Comparison of ENCODE assay signal across 8 cellular contexts in the genomic region with DNA sequence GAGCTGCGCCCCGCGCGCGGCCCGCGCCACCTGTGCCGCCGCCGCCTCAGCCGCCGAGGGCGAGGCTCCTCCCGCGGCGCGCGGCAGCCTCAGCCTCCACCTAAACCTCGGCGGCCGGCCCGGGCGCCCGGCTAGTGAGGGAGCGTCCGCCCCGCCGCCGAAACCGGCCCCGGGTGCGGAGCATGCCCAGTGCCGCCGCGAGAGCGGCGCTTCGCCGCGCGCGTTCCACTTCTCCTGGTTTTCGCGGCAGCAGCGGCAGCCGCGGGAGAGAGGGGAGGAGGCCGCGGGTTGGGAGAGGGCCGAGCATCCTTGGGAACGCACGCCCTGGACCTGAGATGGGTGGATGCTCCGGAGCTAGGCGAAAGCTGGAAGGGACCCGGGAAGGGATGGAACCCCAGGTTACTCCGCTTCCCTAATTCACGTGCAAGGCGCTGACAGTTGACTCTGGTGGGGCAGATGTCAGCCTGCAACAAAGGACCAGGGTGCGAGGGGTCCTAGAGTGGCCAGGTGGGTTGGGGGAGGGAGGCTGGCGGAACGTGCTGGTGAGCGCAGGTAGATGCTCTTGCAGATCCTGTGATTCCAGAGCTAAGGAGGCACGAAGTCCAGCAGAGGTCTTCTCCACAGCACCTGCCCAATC. TPM values are rescaled to one million over a fixed set of nuclear protein-coding genes. Genes with fewer than 3 reads are reported as not detected.
A peak's percentile ranks its signal among the peaks of the same experiment; 100 is the strongest.
DNase-seq lines count a peak whose midpoint lies in the region; ATAC-seq and TF ChIP-seq lines count a peak whose summit lies in the region.

A gene with protein sequence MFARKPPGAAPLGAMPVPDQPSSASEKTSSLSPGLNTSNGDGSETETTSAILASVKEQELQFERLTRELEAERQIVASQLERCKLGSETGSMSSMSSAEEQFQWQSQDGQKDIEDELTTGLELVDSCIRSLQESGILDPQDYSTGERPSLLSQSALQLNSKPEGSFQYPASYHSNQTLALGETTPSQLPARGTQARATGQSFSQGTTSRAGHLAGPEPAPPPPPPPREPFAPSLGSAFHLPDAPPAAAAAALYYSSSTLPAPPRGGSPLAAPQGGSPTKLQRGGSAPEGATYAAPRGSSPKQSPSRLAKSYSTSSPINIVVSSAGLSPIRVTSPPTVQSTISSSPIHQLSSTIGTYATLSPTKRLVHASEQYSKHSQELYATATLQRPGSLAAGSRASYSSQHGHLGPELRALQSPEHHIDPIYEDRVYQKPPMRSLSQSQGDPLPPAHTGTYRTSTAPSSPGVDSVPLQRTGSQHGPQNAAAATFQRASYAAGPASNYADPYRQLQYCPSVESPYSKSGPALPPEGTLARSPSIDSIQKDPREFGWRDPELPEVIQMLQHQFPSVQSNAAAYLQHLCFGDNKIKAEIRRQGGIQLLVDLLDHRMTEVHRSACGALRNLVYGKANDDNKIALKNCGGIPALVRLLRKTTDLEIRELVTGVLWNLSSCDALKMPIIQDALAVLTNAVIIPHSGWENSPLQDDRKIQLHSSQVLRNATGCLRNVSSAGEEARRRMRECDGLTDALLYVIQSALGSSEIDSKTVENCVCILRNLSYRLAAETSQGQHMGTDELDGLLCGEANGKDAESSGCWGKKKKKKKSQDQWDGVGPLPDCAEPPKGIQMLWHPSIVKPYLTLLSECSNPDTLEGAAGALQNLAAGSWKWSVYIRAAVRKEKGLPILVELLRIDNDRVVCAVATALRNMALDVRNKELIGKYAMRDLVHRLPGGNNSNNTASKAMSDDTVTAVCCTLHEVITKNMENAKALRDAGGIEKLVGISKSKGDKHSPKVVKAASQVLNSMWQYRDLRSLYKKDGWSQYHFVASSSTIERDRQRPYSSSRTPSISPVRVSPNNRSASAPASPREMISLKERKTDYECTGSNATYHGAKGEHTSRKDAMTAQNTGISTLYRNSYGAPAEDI (N-terminal part only) (minus strand): TSS at position 177 of the 637 bp plus-strand sequence. CDS start 593 bp downstream, outside the sequence.

- H3K4me1 Mint-ChIP-seq in mesothelial cell of epicardium, result peaks cover 7% of the 10 kb centered on the region

- peaks cover 58% of the 10 kb centered on the region for H3K27me3 Mint-ChIP-seq in mesothelial cell of epicardium (ENCODE audit: low read depth)

- TF ChIP-seq CTCF in 22Rv1 (IDR thresholded peaks at IDR 0.05), result no peak
- no peak for TF ChIP-seq CTCF in mesothelial cell of epicardium (IDR thresholded peaks at IDR 0.05; ENCODE audit: unreplicated experiment)

- H3K4me3 Mint-ChIP-seq in mesothelial cell of epicardium, result peak within 1 kb of the TSS; percentile 75

- ATAC-seq in GM19351 (IDR thresholded peaks at IDR 0.05; ENCODE audit: unreplicated experiment), result peak; percentile 30

- DNase-seq in NCI-H460 (ENCODE audit: extremely low read depth, low read depth) (peak; percentile 20), dermis blood vessel endothelial cell (peak; percentile 5), mesothelial cell of epicardium (ENCODE audit: low spot score in 2 of 2, unreplicated experiment in 2 of 2) (peak; percentile 50 to 83), HCEC 1CT (no peak), 8988T (no peak)
- DNase-seq in stimulated activated naive CD4-positive, alpha-beta T cell treated with Interleukin-2 at 50 U/mL for 16 hours (lab: John Stamatoyannopoulos, UW), result no peak

- H3K27ac ChIP-seq in 22Rv1, result peak within 1 kb of the TSS; percentile 64

- no peaks in the 10 kb centered on the region for H3K36me3 Mint-ChIP-seq in mesothelial cell of epicardium

- H3K27ac Mint-ChIP-seq in mesothelial cell of epicardium, result no peak within 1 kb of the TSS

- H3K9me3 Mint-ChIP-seq in mesothelial cell of epicardium, result no peaks in the 10 kb centered on the region

RNA-seq across cellular contexts. Expression of the gene that starts here (rescaled TPM):
- 10.6 and 11.4 TPM in 2 replicates for total RNA-seq in NCI-H460 (2014; rRNA removed; shearing (Covaris generic))
- 3.5 and 5.3 TPM in 2 replicates for polyA plus RNA-seq in NCI-H460 (2014; cell fraction: nucleus; rRNA removed)
- total RNA-seq in dermis blood vessel endothelial cell (not detected in 2 replicates), mesothelial cell of epicardium (6.0 to 7.9 TPM (median 7.8 TPM) in 3 replicates)

Comparison
In these comparisons a context has a peak if more than half of its experiments do, and no peak if none do; other contexts are left out.
1. Peak in DNase-seq in dermis blood vessel endothelial cell; RNA of the gene not detected or under 1 TPM.
2. DNase-seq: peak in NCI-H460 (single experiment) and mesothelial cell of epicardium (2 of 2); none in HCEC 1CT (single experiment), 8988T (single experiment) and stimulated activated naive CD4-positive, alpha-beta T cell treated with Interleukin-2 at 50 U/mL for 16 hours (single experiment).